Comparison of ENCODE assay signal across 19 cellular contexts in the genomic region with DNA sequence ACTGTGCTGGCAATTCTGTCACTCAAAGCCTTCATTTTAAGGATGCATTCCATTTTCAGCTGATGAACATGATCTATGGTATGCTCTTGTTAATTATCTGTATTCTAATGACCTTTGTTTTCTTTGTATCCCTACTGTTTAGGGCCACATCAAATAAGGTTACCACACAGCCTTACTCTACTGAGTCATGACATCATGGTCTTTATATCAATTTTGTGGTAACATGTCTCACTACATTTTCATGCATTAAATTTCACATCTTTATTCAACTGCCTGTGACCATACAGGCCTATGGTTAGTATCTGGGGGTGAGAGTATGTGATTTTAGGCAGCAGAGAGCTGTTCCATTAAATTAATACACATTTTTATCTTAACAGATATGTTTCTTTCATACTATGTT. TPM values are rescaled to one million over a fixed set of nuclear protein-coding genes. Genes with fewer than 3 reads are reported as not detected.
DNase-seq lines count a peak whose midpoint lies in the region; ATAC-seq, FAIRE-seq and TF ChIP-seq lines count a peak whose summit lies in the region.
"Had no signal": no experiment of that assay in that cellular context is flagged by ENCODE, and none has a peak within 500 bp of the region (broad histone marks: within the 10 kb centered on the region; RNA-seq: fewer than 3 reads in every experiment).

No MANE protein-coding gene starts in this region.

- H3K27ac Mint-ChIP-seq in activated T-cell treated with anti-CD3 and anti-CD28 coated beads, Interleukin-2, amount 50 U/mL, for 72 hours, result peak overlapping the region; percentile 30
- H3K27ac Mint-ChIP-seq in activated CD4-positive, alpha-beta memory T cell treated with anti-CD3 and anti-CD28 coated beads for 36 hours, result no peak overlapping the region
- H3K27ac Mint-ChIP-seq: B cell, CD14-positive monocyte had no signal

- no peak overlapping the region for H4K91ac ChIP-seq in IMR-90 (ENCODE audit: insufficient read depth, low read depth, low read length)

- no peak overlapping the region for H3K27ac ChIP-seq in IMR-90 (ENCODE audit: insufficient read depth, low read length)
- H3K27ac ChIP-seq in testis, result no peak overlapping the region
- H3K27ac ChIP-seq: A549, SJCRH30 had no signal

- no peak overlapping the region for H3K23ac ChIP-seq in IMR-90 (ENCODE audit: low read depth, low read length)

- no peak overlapping the region for H2AK9ac ChIP-seq in IMR-90 (replicated peaks; ENCODE audit: low read depth, low read length, poor library complexity)

- no peak overlapping the region for H2BK20ac ChIP-seq in IMR-90 (ENCODE audit: low read depth, low read length)

- no peak for TF ChIP-seq RAD21 in IMR-90 (IDR thresholded peaks at IDR 0.05; ENCODE audit: low read length)

- H3K4ac ChIP-seq in IMR-90 (ENCODE audit: low read depth, low read length), result no peak overlapping the region

- H2AFZ ChIP-seq in IMR-90 (replicated peaks; ENCODE audit: low read length, poor library complexity), result no peak overlapping the region

- H3K36me3 ChIP-seq in IMR-90 (ENCODE audit: control insufficient read depth, insufficient read depth, low read length) (peaks cover 22% of the 10 kb centered on the region), testis (ENCODE audit: low read depth, missing control alignments) (no peaks in the 10 kb centered on the region)

- no peaks in the 10 kb centered on the region for H3K27me3 Mint-ChIP-seq in activated T-cell treated with anti-CD3 and anti-CD28 coated beads, Interleukin-2, amount 50 U/mL, for 72 hours (ENCODE audit: low read depth)
- no peaks in the 10 kb centered on the region for H3K27me3 Mint-ChIP-seq in activated T-cell treated with anti-CD3 and anti-CD28 coated beads, Interleukin-2, amount 50 U/mL, for 4 hours (ENCODE audit: low read depth)
- H3K27me3 Mint-ChIP-seq in activated CD4-positive, alpha-beta memory T cell treated with anti-CD3 and anti-CD28 coated beads for 36 hours, result no peaks in the 10 kb centered on the region
- H3K27me3 Mint-ChIP-seq: B cell had no signal

- no TSS peak for BruUV-seq in IMR-90 (replicated peaks; lab: Mats Ljungman, UMichigan)

- H3K9me1 ChIP-seq in IMR-90 (ENCODE audit: insufficient read depth, low read length), result no peaks in the 10 kb centered on the region

- H4K20me1 ChIP-seq in IMR-90 (ENCODE audit: insufficient read depth, low read length), result no peaks in the 10 kb centered on the region

- H3K4me2 ChIP-seq in IMR-90 (ENCODE audit: low read depth, low read length), result no peak overlapping the region
- H3K4me2 ChIP-seq: A549 had no signal

- H2BK15ac ChIP-seq in IMR-90 (ENCODE audit: low read depth, low read length), result no peak overlapping the region

- CTCF ChIA-PET in IMR-90 (lab: Yijun Ruan, JAX), result no interaction called here
- CTCF ChIA-PET in activated CD4-positive, alpha-beta memory T cell treated with anti-CD3 and anti-CD28 coated beads for 36 hours (lab: Charles Lee), result interaction anchor here (0.6 to 2.1 kb wide), 3 partner anchors 36 to 100 kb away, joined by 3 to 7 read pairs (median 4); no protein-coding TSS in a partner anchor

- dilution Hi-C loops in IMR-90 (cut with HindIII; ENCODE audit: low sequenced_read_pairs, unreplicated experiment), result no loop called here

- H3K4me1 Mint-ChIP-seq in activated T-cell treated with anti-CD3 and anti-CD28 coated beads, Interleukin-2, amount 50 U/mL, for 72 hours (ENCODE audit: low read depth), result peaks cover 8% of the 10 kb centered on the region
- H3K4me1 Mint-ChIP-seq in activated T-cell treated with anti-CD3 and anti-CD28 coated beads, Interleukin-2, amount 50 U/mL, for 4 hours (ENCODE audit: low read depth), result peaks cover 4% of the 10 kb centered on the region
- H3K4me1 Mint-ChIP-seq in activated CD4-positive, alpha-beta memory T cell treated with anti-CD3 and anti-CD28 coated beads for 36 hours (ENCODE audit: low read depth), result peaks cover 6% of the 10 kb centered on the region
- H3K4me1 Mint-ChIP-seq: B cell, CD14-positive monocyte had no signal

- H3K27me3 ChIP-seq in IMR-90 (ENCODE audit: control insufficient read depth, insufficient read depth, low read length) (no peaks in the 10 kb centered on the region), testis (no peaks in the 10 kb centered on the region)
- H3K27me3 ChIP-seq: SJCRH30 had no signal

- in situ Hi-C loops in IMR-90 (cut with MboI; ENCODE audit: low sequenced_read_pairs), result no loop called here

- no peak overlapping the region for H4K8ac ChIP-seq in IMR-90 (ENCODE audit: low read depth in 2 of 2, low read length in 2 of 2)

- H3K18ac ChIP-seq in IMR-90 (ENCODE audit: low read depth, low read length), result no peak overlapping the region

- H3K9me3 Mint-ChIP-seq in activated T-cell treated with anti-CD3 and anti-CD28 coated beads, Interleukin-2, amount 50 U/mL, for 72 hours, result no peaks in the 10 kb centered on the region
- no peaks in the 10 kb centered on the region for H3K9me3 Mint-ChIP-seq in activated T-cell treated with anti-CD3 and anti-CD28 coated beads, Interleukin-2, amount 50 U/mL, for 4 hours
- H3K9me3 Mint-ChIP-seq in activated CD4-positive, alpha-beta memory T cell treated with anti-CD3 and anti-CD28 coated beads for 36 hours, result no peaks in the 10 kb centered on the region

- H3K14ac ChIP-seq in IMR-90 (replicated peaks; ENCODE audit: low read depth, low read length), result no peak overlapping the region

- no peak overlapping the region for H3K4me3 Mint-ChIP-seq in activated T-cell treated with anti-CD3 and anti-CD28 coated beads, Interleukin-2, amount 50 U/mL, for 72 hours
- no peak overlapping the region for H3K4me3 Mint-ChIP-seq in activated T-cell treated with anti-CD3 and anti-CD28 coated beads, Interleukin-2, amount 50 U/mL, for 4 hours
- no peak overlapping the region for H3K4me3 Mint-ChIP-seq in activated CD4-positive, alpha-beta memory T cell treated with anti-CD3 and anti-CD28 coated beads for 36 hours
- H3K4me3 Mint-ChIP-seq: B cell, CD14-positive monocyte had no signal

- no peak overlapping the region for H2BK5ac ChIP-seq in IMR-90 (ENCODE audit: low read depth, low read length, poor library complexity, severe bottlenecking)

- H2AK5ac ChIP-seq in IMR-90 (ENCODE audit: low read depth, low read length), result no peak overlapping the region

- no peak overlapping the region for H3K9ac ChIP-seq in IMR-90 (ENCODE audit: low read depth, low read length)

- DNase-seq in activated T-cell treated with anti-CD3 and anti-CD28 coated beads, Interleukin-2, amount 50 U/mL, for 72 hours, result no peak
- no peak for DNase-seq in activated T-cell treated with anti-CD3 and anti-CD28 coated beads, Interleukin-2, amount 50 U/mL, for 4 hours
- DNase-seq in GM12891 (ENCODE audit: insufficient read length, low spot score), result no peak
- peak; percentile 3 for DNase-seq in IMR-90
- peak; percentile 32 for DNase-seq in foreskin melanocyte
- no peak for DNase-seq in testis
- no peak for DNase-seq in activated CD4-positive, alpha-beta memory T cell treated with anti-CD3 and anti-CD28 coated beads for 36 hours
- DNase-seq: GDM1, KG1, NCI-H1092 treated with DMSO at 0.1 percent for 48 hours, NCI-H1436 treated with DMSO at 0.1 percent for 48 hours, NCI-H2029 treated with DMSO at 0.1 percent for 48 hours, NCI-H524 treated with DMSO at 0.1 percent for 48 hours, NCI-H82, SJCRH30 had no signal

- peak; percentile 23 for FAIRE-seq in GM12891 (lab: Jason Lieb, UNC)

- peaks cover 0 to 34% of the 10 kb centered on the region in 2 donors for H3K36me3 Mint-ChIP-seq in activated T-cell treated with anti-CD3 and anti-CD28 coated beads, Interleukin-2, amount 50 U/mL, for 72 hours (ENCODE audit: insufficient read depth in 2 of 2)
- peaks cover 41% of the 10 kb centered on the region for H3K36me3 Mint-ChIP-seq in activated T-cell treated with anti-CD3 and anti-CD28 coated beads, Interleukin-2, amount 50 U/mL, for 4 hours (ENCODE audit: insufficient read depth)
- peaks cover 38% of the 10 kb centered on the region for H3K36me3 Mint-ChIP-seq in activated CD4-positive, alpha-beta memory T cell treated with anti-CD3 and anti-CD28 coated beads for 36 hours

- no peaks in the 10 kb centered on the region for H3K9me3 ChIP-seq in IMR-90 (ENCODE audit: control insufficient read depth, insufficient read depth, low read length)
- H3K9me3 ChIP-seq in testis, result no peaks in the 10 kb centered on the region
- H3K9me3 ChIP-seq: A549, SJCRH30 had no signal

- H3K56ac ChIP-seq in IMR-90 (ENCODE audit: extremely low read depth, insufficient read depth, low read length), result no peak overlapping the region

- POLR2A ChIA-PET in IMR-90 (lab: Charles Lee; ENCODE audit: unreplicated experiment), result no interaction called here
- POLR2A ChIA-PET in activated CD4-positive, alpha-beta memory T cell treated with anti-CD3 and anti-CD28 coated beads for 36 hours (lab: Charles Lee), result no interaction called here

- peak in 1 of 2 donors; percentile 21 for ATAC-seq in activated T-cell treated with anti-CD3 and anti-CD28 coated beads, Interleukin-2, amount 50 U/mL, for 72 hours (replicated peaks in 1 of 2)
- no peak for ATAC-seq in activated T-cell treated with anti-CD3 and anti-CD28 coated beads, Interleukin-2, amount 50 U/mL, for 4 hours
- no peak for ATAC-seq in IMR-90 (ENCODE audit: low read depth)
- ATAC-seq in GM21526 (IDR thresholded peaks at IDR 0.05; ENCODE audit: low FRiP score, unreplicated experiment), result no peak

- no peaks in the 10 kb centered on the region; a peak in 1 of 4 replicates for H3K79me1 ChIP-seq in IMR-90 (ENCODE audit: low read depth in 1 of 2, low read length in 2 of 2)

- no peak overlapping the region for H3K4me3 ChIP-seq in IMR-90 (ENCODE audit: insufficient read depth, low read depth, low read length)
- H3K4me3 ChIP-seq in testis, result no peak overlapping the region
- H3K4me3 ChIP-seq: A549, SJCRH30 had no signal

- H4K5ac ChIP-seq in IMR-90 (ENCODE audit: low read depth, low read length), result no peak overlapping the region

- H3K4me1 ChIP-seq in IMR-90 (ENCODE audit: control insufficient read depth, insufficient read depth, low read length) (no peaks in the 10 kb centered on the region), testis (no peaks in the 10 kb centered on the region)
- H3K4me1 ChIP-seq: A549, SJCRH30 had no signal

- no peak for TF ChIP-seq POLR2A in GM12891 (IDR thresholded peaks at IDR 0.05; ENCODE audit: low read depth, low read length)
- TF ChIP-seq POLR2A in IMR-90 (IDR thresholded peaks at IDR 0.05; ENCODE audit: low read depth, low read length), result no peak
- TF ChIP-seq POLR2A in testis (IDR thresholded peaks at IDR 0.05), result no peak

- intact Hi-C loops in IMR-90 (cut with micrococcal nuclease) (loop anchor here (5.0 kb wide), 1 partner anchor 35 kb away; no protein-coding TSS in a partner anchor), testis (cut with DNase I; ENCODE audit: low total_unique reads) (no loop called here)
- intact Hi-C loops in activated CD4-positive, alpha-beta memory T cell treated with anti-CD3 and anti-CD28 coated beads for 36 hours (cut with micrococcal nuclease), result loop anchor here (10.0 kb wide), 1 partner anchor 63 kb away; no protein-coding TSS in a partner anchor

- TF ChIP-seq CTCF in IMR-90 (conservative IDR thresholded peaks at IDR 0.05; ENCODE audit: low read depth, low read length), result no peak
- TF ChIP-seq CTCF in testis (IDR thresholded peaks at IDR 0.05), result no peak

- H2BK120ac ChIP-seq in IMR-90 (ENCODE audit: low read depth, low read length), result no peak overlapping the region

RNA-seq across cellular contexts. Expression of gene LRPPRC, which starts 18.1 kb away (rescaled TPM):
- 100 to 1,000 TPM; 121 to 149 TPM for total RNA-seq in activated T-cell treated with anti-CD3 and anti-CD28 coated beads, Interleukin-2, amount 50 U/mL, for 72 hours
- 100 to 1,000 TPM; 165 to 211 (median 185) TPM for total RNA-seq in activated T-cell treated with anti-CD3 and anti-CD28 coated beads, Interleukin-2, amount 50 U/mL, for 4 hours
- 54.3 TPM for polyA plus RNA-seq in GM12891 (2012; ENCODE audit: low read depth, missing spikeins)
- total RNA-seq in IMR-90 (2012; rRNA removed) (36.0 and 59.7 TPM in 2 replicates), testis (100 to 1,000 TPM; 114 to 133 TPM)
- polyA plus RNA-seq in IMR-90 (2012; rRNA removed) (23.2 and 30.4 TPM in 2 replicates), testis (ENCODE audit: insufficient read depth, low read depth, low replicate concordance) (65.7 TPM)
- polyA plus RNA-seq in IMR-90 (2012; cell fraction: cytosol; rRNA removed), result 5.0 and 9.9 TPM in 2 replicates
- 6.8 and 41.1 TPM in 2 replicates for polyA plus RNA-seq in IMR-90 (2012; cell fraction: nucleus; rRNA removed; ENCODE audit: low replicate concordance)
- total RNA-seq in activated CD4-positive, alpha-beta memory T cell treated with anti-CD3 and anti-CD28 coated beads for 36 hours, result 100 to 1,000 TPM; 141 to 144 TPM

Comparison
In these comparisons a context has a peak if more than half of its experiments do, and no peak if none do; other contexts are left out.
1. DNase-seq: peak in IMR-90 (single experiment) and foreskin melanocyte (single experiment); none in activated T-cell treated with anti-CD3 and anti-CD28 coated beads, Interleukin-2, amount 50 U/mL, for 72 hours (0 of 2), activated T-cell treated with anti-CD3 and anti-CD28 coated beads, Interleukin-2, amount 50 U/mL, for 4 hours (single experiment), GM12891 (single experiment), testis (single experiment) and activated CD4-positive, alpha-beta memory T cell treated with anti-CD3 and anti-CD28 coated beads for 36 hours (single experiment).